Comparison of ENCODE assay signal across 20 cellular contexts in the genomic region with DNA sequence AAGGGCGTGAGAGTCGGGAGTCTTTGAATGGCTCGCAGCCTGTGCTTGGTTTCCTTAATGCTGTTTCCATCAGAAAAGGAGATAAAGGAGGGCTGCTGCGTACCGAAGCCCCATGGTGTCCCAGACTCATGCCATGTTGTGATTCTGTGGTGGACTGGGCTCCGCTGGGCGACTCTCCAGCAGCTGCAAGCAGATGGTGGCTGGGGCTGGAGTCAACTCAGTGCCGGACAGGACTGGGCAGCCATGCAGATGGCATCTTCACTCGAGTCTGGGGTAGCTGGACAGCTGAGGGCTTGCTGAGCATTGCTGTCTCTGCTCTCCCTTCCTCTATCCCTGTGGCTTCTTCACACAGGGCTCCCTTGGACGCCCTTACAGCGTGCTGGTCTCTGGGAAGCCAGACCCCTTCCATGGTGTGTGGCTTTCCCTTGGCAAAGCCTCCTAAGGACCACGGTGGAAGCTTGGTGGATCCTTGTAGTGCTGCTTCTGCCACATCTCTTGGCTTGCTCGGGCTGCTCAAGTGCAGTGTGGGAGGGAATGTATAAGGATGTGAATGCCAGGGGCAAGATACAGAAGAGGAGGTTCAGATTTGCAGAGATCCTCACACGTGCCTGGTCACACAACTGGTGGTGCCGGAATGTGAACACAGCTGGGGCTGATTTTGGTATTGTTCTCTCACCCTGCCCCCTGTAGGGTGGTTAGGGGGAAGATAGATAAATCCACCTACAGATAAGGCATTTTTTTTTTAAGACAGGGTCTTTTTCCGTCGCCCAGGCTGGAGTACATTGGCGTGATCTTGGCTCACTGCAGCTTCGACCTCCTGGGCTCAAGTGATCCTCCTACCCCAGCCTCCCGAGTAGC. TPM values are rescaled to one million over a fixed set of nuclear protein-coding genes. Genes with fewer than 3 reads are reported as not detected.
A peak's percentile ranks its signal among the peaks of the same experiment; 100 is the strongest.
DNase-seq lines count a peak whose midpoint lies in the region; ATAC-seq and TF ChIP-seq lines count a peak whose summit lies in the region.
"Had no signal": no experiment of that assay in that cellular context is flagged by ENCODE, and none has a peak within 500 bp of the region (broad histone marks: within the 10 kb centered on the region; RNA-seq: fewer than 3 reads in every experiment).

No MANE protein-coding gene starts in this region.

- H3K4me3 ChIP-seq in vagina (no peak overlapping the region), coronary artery (no peak overlapping the region)
- H3K4me3 ChIP-seq: breast epithelium, dorsolateral prefrontal cortex, esophagus muscularis mucosa, thoracic aorta had no signal

- intact Hi-C loops in vagina (cut with DNase I): no loop called here

- H3K9me3 Mint-ChIP-seq in activated T-cell treated with anti-CD3 and anti-CD28 coated beads, Interleukin-2, amount 50 U/mL, for 4 hours: no peaks in the 10 kb centered on the region
- H3K9me3 Mint-ChIP-seq in IgD-negative memory B cell: no peaks in the 10 kb centered on the region
- H3K9me3 Mint-ChIP-seq in activated T-helper 17 cell treated with anti-CD3 and anti-CD28 coated beads, Interleukin-2, amount 50 U/mL, for 72 hours: no peaks in the 10 kb centered on the region
- no peaks in the 10 kb centered on the region for H3K9me3 Mint-ChIP-seq in stimulated activated effector memory CD8-positive, alpha-beta T cell treated with anti-CD3 and anti-CD28 coated beads, Interleukin-12 subunit alpha, Interleukin-12 subunit beta, amount 100 ng/mL, for 72 hours

- no peaks in the 10 kb centered on the region for H3K27me3 ChIP-seq in vagina
- H3K27me3 ChIP-seq: breast epithelium, dorsolateral prefrontal cortex, esophagus muscularis mucosa had no signal

- H3K4me3 Mint-ChIP-seq in activated T-cell treated with anti-CD3 and anti-CD28 coated beads, Interleukin-2, amount 50 U/mL, for 4 hours: peak overlapping the region; percentile 6
- peak overlapping the region in 2 of 4 donors; percentile 66 to 87 for H3K4me3 Mint-ChIP-seq in IgD-negative memory B cell
- H3K4me3 Mint-ChIP-seq in activated T-helper 17 cell treated with anti-CD3 and anti-CD28 coated beads, Interleukin-2, amount 50 U/mL, for 72 hours: peak overlapping the region; percentile 83
- H3K4me3 Mint-ChIP-seq in stimulated activated effector memory CD8-positive, alpha-beta T cell treated with anti-CD3 and anti-CD28 coated beads, Interleukin-12 subunit alpha, Interleukin-12 subunit beta, amount 100 ng/mL, for 72 hours: peak overlapping the region; percentile 68

- peak overlapping the region; percentile 59 to 91 (median 90) for H3K27ac Mint-ChIP-seq in IgD-negative memory B cell
- no peak overlapping the region for H3K27ac Mint-ChIP-seq in activated T-helper 17 cell treated with anti-CD3 and anti-CD28 coated beads, Interleukin-2, amount 50 U/mL, for 72 hours
- no peak overlapping the region for H3K27ac Mint-ChIP-seq in stimulated activated effector memory CD8-positive, alpha-beta T cell treated with anti-CD3 and anti-CD28 coated beads, Interleukin-12 subunit alpha, Interleukin-12 subunit beta, amount 100 ng/mL, for 72 hours

- no peaks in the 10 kb centered on the region for H3K9me3 ChIP-seq in vagina
- H3K9me3 ChIP-seq: breast epithelium, esophagus muscularis mucosa, thoracic aorta had no signal

- H3K36me3 Mint-ChIP-seq in activated T-cell treated with anti-CD3 and anti-CD28 coated beads, Interleukin-2, amount 50 U/mL, for 4 hours (ENCODE audit: insufficient read depth): peaks cover 13% of the 10 kb centered on the region
- H3K36me3 Mint-ChIP-seq in IgD-negative memory B cell: no peaks in the 10 kb centered on the region
- H3K36me3 Mint-ChIP-seq in activated T-helper 17 cell treated with anti-CD3 and anti-CD28 coated beads, Interleukin-2, amount 50 U/mL, for 72 hours (ENCODE audit: low read depth): peaks cover 23% of the 10 kb centered on the region
- peaks cover 5% of the 10 kb centered on the region for H3K36me3 Mint-ChIP-seq in stimulated activated effector memory CD8-positive, alpha-beta T cell treated with anti-CD3 and anti-CD28 coated beads, Interleukin-12 subunit alpha, Interleukin-12 subunit beta, amount 100 ng/mL, for 72 hours

- H3K4me1 ChIP-seq in vagina: no peaks in the 10 kb centered on the region
- H3K4me1 ChIP-seq: breast epithelium, esophagus muscularis mucosa had no signal

- DNase-seq in activated T-cell treated with anti-CD3 and anti-CD28 coated beads, Interleukin-2, amount 50 U/mL, for 4 hours: no peak
- no peak for DNase-seq in activated T-cell treated with anti-CD3 and anti-CD28 coated beads, Interleukin-2, amount 50 U/mL, for 48 hours
- DNase-seq in stimulated activated effector memory CD8-positive, alpha-beta T cell treated with anti-CD3 and anti-CD28 coated beads, Interleukin-12 subunit alpha, Interleukin-12 subunit beta, amount 100 ng/mL, for 72 hours (ENCODE audit: low spot score in 2 of 2): no peak
- no peak for DNase-seq in activated CD4-positive, alpha-beta T cell treated with anti-CD3 and anti-CD28 coated beads, Interleukin-2, amount 50 U/mL, for 48 hours
- DNase-seq in vagina (ENCODE audit: extremely low spot score in 2 of 2) (no peak), coronary artery (ENCODE audit: low spot score) (no peak)
- DNase-seq: activated CD4-positive, alpha-beta T cell treated with anti-CD3 and anti-CD28 coated beads for 1 hour; DMS79; left colon; NCI-H1092; NCI-H2081; stimulated activated CD8-positive, alpha-beta memory T cell treated with anti-CD3 and anti-CD28 coated beads, Interleukin-4, amount 100 ng/mL, for 48 hours had no signal

- no peak for ATAC-seq in activated T-cell treated with anti-CD3 and anti-CD28 coated beads, Interleukin-2, amount 50 U/mL, for 4 hours
- no peak for ATAC-seq in activated T-helper 17 cell treated with anti-CD3 and anti-CD28 coated beads, Interleukin-2, amount 50 U/mL, for 72 hours (replicated peaks)
- no peak for ATAC-seq in stimulated activated effector memory CD8-positive, alpha-beta T cell treated with anti-CD3 and anti-CD28 coated beads, Interleukin-12 subunit alpha, Interleukin-12 subunit beta, amount 100 ng/mL, for 72 hours
- ATAC-seq: HCT116, left colon had no signal

- peaks cover 50% of the 10 kb centered on the region for H3K4me1 Mint-ChIP-seq in activated T-cell treated with anti-CD3 and anti-CD28 coated beads, Interleukin-2, amount 50 U/mL, for 4 hours (ENCODE audit: low read depth)
- peaks cover 22 to 42% (median 34%) of the 10 kb centered on the region in 3 donors for H3K4me1 Mint-ChIP-seq in IgD-negative memory B cell
- peaks cover 32% of the 10 kb centered on the region for H3K4me1 Mint-ChIP-seq in activated T-helper 17 cell treated with anti-CD3 and anti-CD28 coated beads, Interleukin-2, amount 50 U/mL, for 72 hours
- peaks cover 40% of the 10 kb centered on the region for H3K4me1 Mint-ChIP-seq in stimulated activated effector memory CD8-positive, alpha-beta T cell treated with anti-CD3 and anti-CD28 coated beads, Interleukin-12 subunit alpha, Interleukin-12 subunit beta, amount 100 ng/mL, for 72 hours

- no peak for TF ChIP-seq CTCF in vagina (IDR thresholded peaks at IDR 0.05)
- no peak for TF ChIP-seq CTCF in coronary artery (IDR thresholded peaks at IDR 0.05)

- H3K27ac ChIP-seq in vagina (no peak overlapping the region), coronary artery (no peak overlapping the region)
- H3K27ac ChIP-seq: breast epithelium, esophagus muscularis mucosa, HL-60, thoracic aorta had no signal

- TF ChIP-seq POLR2A in vagina (IDR thresholded peaks at IDR 0.05): no peak

- no peaks in the 10 kb centered on the region for H3K36me3 ChIP-seq in vagina
- H3K36me3 ChIP-seq: breast epithelium, esophagus muscularis mucosa, thoracic aorta had no signal

- no peaks in the 10 kb centered on the region for H3K27me3 Mint-ChIP-seq in activated T-cell treated with anti-CD3 and anti-CD28 coated beads, Interleukin-2, amount 50 U/mL, for 4 hours (ENCODE audit: low read depth)
- H3K27me3 Mint-ChIP-seq in IgD-negative memory B cell: no peaks in the 10 kb centered on the region
- H3K27me3 Mint-ChIP-seq in activated T-helper 17 cell treated with anti-CD3 and anti-CD28 coated beads, Interleukin-2, amount 50 U/mL, for 72 hours: no peaks in the 10 kb centered on the region

RNA-seq across cellular contexts. Expression of gene NIPA1, which starts 9.0 kb away (rescaled TPM):
- total RNA-seq in activated T-cell treated with anti-CD3 and anti-CD28 coated beads, Interleukin-2, amount 50 U/mL, for 4 hours: 10 to 100 TPM; 57.9 to 84.9 (median 69.0) TPM
- 6.0 TPM for polyA plus RNA-seq in IgD-negative memory B cell
- 10 to 100 TPM; 14.5 to 21.2 TPM for total RNA-seq in activated T-helper 17 cell treated with anti-CD3 and anti-CD28 coated beads, Interleukin-2, amount 50 U/mL, for 72 hours
- 10.6 TPM for total RNA-seq in vagina

RNA-seq across cellular contexts. Expression of gene NIPA2, which starts 43.0 kb away (rescaled TPM):
- total RNA-seq in activated T-cell treated with anti-CD3 and anti-CD28 coated beads, Interleukin-2, amount 50 U/mL, for 4 hours: 100 to 1,000 TPM; 111 to 112 (median 111) TPM
- polyA plus RNA-seq in IgD-negative memory B cell: 103 TPM
- 10 to 100 TPM; 39.9 to 90.7 TPM for total RNA-seq in activated T-helper 17 cell treated with anti-CD3 and anti-CD28 coated beads, Interleukin-2, amount 50 U/mL, for 72 hours
- 23.1 TPM for total RNA-seq in vagina

Comparison
In these comparisons a context has a peak if more than half of its experiments do, and no peak if none do; other contexts are left out.
1. H3K27ac Mint-ChIP-seq: peak in IgD-negative memory B cell (3 of 3); none in activated T-helper 17 cell treated with anti-CD3 and anti-CD28 coated beads, Interleukin-2, amount 50 U/mL, for 72 hours (single experiment) and stimulated activated effector memory CD8-positive, alpha-beta T cell treated with anti-CD3 and anti-CD28 coated beads, Interleukin-12 subunit alpha, Interleukin-12 subunit beta, amount 100 ng/mL, for 72 hours (single experiment).